15 cellular contexts compared by ENCODE assay signal in the genomic region with DNA sequence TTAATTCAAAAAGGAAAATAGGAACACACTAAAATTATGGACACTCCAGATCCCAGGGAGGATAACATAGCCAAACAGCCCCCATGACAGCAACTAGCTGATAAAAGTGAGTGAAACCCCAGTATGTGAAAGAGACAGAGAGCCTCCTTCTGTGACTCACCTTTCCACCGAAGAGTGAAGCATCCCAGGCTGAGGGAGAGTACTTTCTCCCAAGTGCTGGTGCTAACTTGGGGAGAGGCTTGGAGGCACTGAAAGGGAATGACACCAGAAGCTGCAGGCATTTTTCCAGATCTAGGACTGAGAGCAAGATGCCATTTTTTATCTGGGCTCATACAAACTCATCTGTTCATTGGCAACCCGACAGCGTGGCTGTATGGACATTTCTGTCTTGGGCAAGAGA.
DNase-seq lines count a peak whose midpoint lies in the region; ATAC-seq and TF ChIP-seq lines count a peak whose summit lies in the region.
"Had no signal": no experiment of that assay in that cellular context is flagged by ENCODE, and none has a peak within 500 bp of the region (broad histone marks: within the 10 kb centered on the region; RNA-seq: fewer than 3 reads in every experiment).

No MANE protein-coding gene starts in this region.

- H3K9me3 ChIP-seq in SK-N-SH (no peaks in the 10 kb centered on the region), osteoblast (ENCODE audit: low read depth, low read length) (no peaks in the 10 kb centered on the region)
- H3K9me3 ChIP-seq: BLaER1, Caco-2, HAP-1 had no signal

- no peak for TF ChIP-seq CTCF in SK-N-SH (IDR thresholded peaks at IDR 0.05)
- no peak for TF ChIP-seq CTCF in epithelial cell of esophagus (IDR thresholded peaks at IDR 0.05; ENCODE audit: insufficient read depth, low read depth, low read length, missing control alignments)
- TF ChIP-seq CTCF in neural crest cell (conservative IDR thresholded peaks at IDR 0.05), result no peak
- TF ChIP-seq CTCF in foreskin fibroblast (IDR thresholded peaks at IDR 0.05; ENCODE audit: low read depth, low read length), result no peak
- TF ChIP-seq CTCF in osteoblast (IDR thresholded peaks at IDR 0.05; ENCODE audit: extremely low read depth, low read depth, low read length), result no peak

- no peaks in the 10 kb centered on the region for H3K27me3 Mint-ChIP-seq in neural crest cell (ENCODE audit: low read depth)
- H3K27me3 Mint-ChIP-seq: CD8-positive, alpha-beta memory T cell had no signal

- no peak for DNase-seq in SK-N-SH
- peak; percentile 21 for DNase-seq in RPMI7951 (ENCODE audit: low read depth)
- DNase-seq in epithelial cell of esophagus (ENCODE audit: low read depth), result peak; percentile 29
- DNase-seq in neural crest cell (ENCODE audit: low read depth, low spot score), result no peak
- no peak for DNase-seq in foreskin fibroblast
- no peak for DNase-seq in osteoblast (ENCODE audit: insufficient read length, low spot score, missing footprints)
- no peak for DNase-seq in activated T-cell treated with anti-CD3 and anti-CD28 coated beads, Interleukin-2, amount 50 U/mL, for 1 hour
- DNase-seq: AML-193; Caco-2; CD8-positive, alpha-beta memory T cell; DND-41 had no signal

- H4K20me1 ChIP-seq in SK-N-SH (ENCODE audit: insufficient read depth) (no peaks in the 10 kb centered on the region), osteoblast (ENCODE audit: insufficient read depth, low read length) (no peaks in the 10 kb centered on the region)
- H4K20me1 ChIP-seq: BLaER1 had no signal

- 4% methylated on average over 3 of the region's 3 CpGs for WGBS in SK-N-SH (ENCODE audit: low lambda C conversion rate)

- no peak for TF ChIP-seq RAD21 in SK-N-SH (IDR thresholded peaks at IDR 0.05; ENCODE audit: low read length)

- no peak for TF ChIP-seq EP300 in SK-N-SH (IDR thresholded peaks at IDR 0.05; ENCODE audit: borderline replicate concordance in 1 of 2, low read depth in 1 of 2, low read length in 1 of 2)

- POLR2A ChIA-PET in SK-N-SH (lab: Yijun Ruan, JAX), result no interaction called here

- peak; percentile 27; the same call in 1 of the 3 replicates for ATAC-seq in SK-N-SH treated with all-trans-retinoic acid at 6 μM for 48 hours

- H2AFZ ChIP-seq in SK-N-SH (ENCODE audit: low read depth) (no peak overlapping the region), osteoblast (ENCODE audit: low read length) (no peak overlapping the region)

- H3K27ac ChIP-seq in SK-N-SH (ENCODE audit: low read depth in 2 of 2, low read length in 1 of 2) (no peak overlapping the region), osteoblast (ENCODE audit: low read depth, low read length) (no peak overlapping the region)
- H3K27ac ChIP-seq: 22Rv1, BLaER1 had no signal

- H3K36me3 ChIP-seq in SK-N-SH (replicated peaks in 1 of 2; ENCODE audit: control insufficient read depth in 1 of 2, insufficient read depth in 2 of 2, low read length in 1 of 2), result no peaks in the 10 kb centered on the region
- H3K36me3 ChIP-seq in osteoblast (ENCODE audit: insufficient read depth, low read length), result no peaks in the 10 kb centered on the region
- H3K36me3 ChIP-seq: BLaER1, HAP-1 had no signal

- H3K79me2 ChIP-seq in SK-N-SH (ENCODE audit: insufficient read depth), result no peaks in the 10 kb centered on the region
- no peaks in the 10 kb centered on the region for H3K79me2 ChIP-seq in osteoblast (ENCODE audit: insufficient read depth, low read length)

- H3K9me3 Mint-ChIP-seq in neural crest cell, result peaks cover 20% of the 10 kb centered on the region

- no peaks in the 10 kb centered on the region for H3F3A ChIP-seq in SK-N-SH (replicated peaks; ENCODE audit: insufficient read depth)

- H3K27me3 ChIP-seq in SK-N-SH (ENCODE audit: insufficient read depth) (no peaks in the 10 kb centered on the region; the same call in 1 of the 2 replicates), osteoblast (ENCODE audit: insufficient read depth, low read length) (no peaks in the 10 kb centered on the region)
- H3K27me3 ChIP-seq: BLaER1 had no signal

- H3K9me2 ChIP-seq in SK-N-SH, result no peaks in the 10 kb centered on the region

- H3K4me2 ChIP-seq in SK-N-SH, result no peak overlapping the region
- no peak overlapping the region for H3K4me2 ChIP-seq in osteoblast (ENCODE audit: insufficient read depth, low read length)
- H3K4me2 ChIP-seq: BLaER1 had no signal

- H3K36me3 Mint-ChIP-seq in neural crest cell (ENCODE audit: low read depth), result peaks cover 4% of the 10 kb centered on the region
- H3K36me3 Mint-ChIP-seq: CD8-positive, alpha-beta memory T cell had no signal

- H3K4me1 ChIP-seq in SK-N-SH (ENCODE audit: control insufficient read depth in 1 of 2, insufficient read depth in 2 of 2, low read depth in 1 of 2, low read length in 1 of 2) (no peaks in the 10 kb centered on the region), osteoblast (ENCODE audit: insufficient read depth, low read length) (no peaks in the 10 kb centered on the region)
- H3K4me1 ChIP-seq: BLaER1, Caco-2, HAP-1 had no signal

- no peak overlapping the region for H3K9ac ChIP-seq in SK-N-SH
- H3K9ac ChIP-seq: BLaER1 had no signal

- no peaks in the 10 kb centered on the region for H3K4me1 Mint-ChIP-seq in neural crest cell
- H3K4me1 Mint-ChIP-seq: CD8-positive, alpha-beta memory T cell had no signal

- H3K4me3 Mint-ChIP-seq in neural crest cell, result no peak overlapping the region
- H3K4me3 Mint-ChIP-seq: CD8-positive, alpha-beta memory T cell had no signal

- H3K27ac Mint-ChIP-seq in neural crest cell (ENCODE audit: unreplicated experiment), result peak overlapping the region; percentile 19
- H3K27ac Mint-ChIP-seq: CD8-positive, alpha-beta memory T cell had no signal

- H3K4me3 ChIP-seq in SK-N-SH (ENCODE audit: low read depth in 2 of 2, low read length in 1 of 2) (no peak overlapping the region), epithelial cell of esophagus (ENCODE audit: low read length) (no peak overlapping the region), foreskin fibroblast (ENCODE audit: low read depth in 1 of 2, low read length in 2 of 2) (no peak overlapping the region), osteoblast (ENCODE audit: insufficient read depth, low read length) (no peak overlapping the region)
- H3K4me3 ChIP-seq: BLaER1, HAP-1 had no signal

- CTCF ChIA-PET in SK-N-SH (lab: Yijun Ruan, JAX), result no interaction called here

TF ChIP-seq in SK-N-SH treated with all-trans-retinoic acid at 6 μM for 48 hours, 23 proteins besides CTCF, POLR2A, EP300 and RAD21 (continues in another document):
- TF ChIP-seq TCF4 (CRISPR knock-in tag; IDR thresholded peaks at IDR 0.05; ENCODE audit: borderline replicate concordance), result no peak
- no peak for TF ChIP-seq TOX (CRISPR knock-in tag; IDR thresholded peaks at IDR 0.05; ENCODE audit: borderline replicate concordance)
- no peak for TF ChIP-seq RARB (CRISPR knock-in tag; IDR thresholded peaks at IDR 0.05)
- TF ChIP-seq OSR1 (CRISPR knock-in tag; IDR thresholded peaks at IDR 0.05), result no peak
- TF ChIP-seq, protein P1, sequence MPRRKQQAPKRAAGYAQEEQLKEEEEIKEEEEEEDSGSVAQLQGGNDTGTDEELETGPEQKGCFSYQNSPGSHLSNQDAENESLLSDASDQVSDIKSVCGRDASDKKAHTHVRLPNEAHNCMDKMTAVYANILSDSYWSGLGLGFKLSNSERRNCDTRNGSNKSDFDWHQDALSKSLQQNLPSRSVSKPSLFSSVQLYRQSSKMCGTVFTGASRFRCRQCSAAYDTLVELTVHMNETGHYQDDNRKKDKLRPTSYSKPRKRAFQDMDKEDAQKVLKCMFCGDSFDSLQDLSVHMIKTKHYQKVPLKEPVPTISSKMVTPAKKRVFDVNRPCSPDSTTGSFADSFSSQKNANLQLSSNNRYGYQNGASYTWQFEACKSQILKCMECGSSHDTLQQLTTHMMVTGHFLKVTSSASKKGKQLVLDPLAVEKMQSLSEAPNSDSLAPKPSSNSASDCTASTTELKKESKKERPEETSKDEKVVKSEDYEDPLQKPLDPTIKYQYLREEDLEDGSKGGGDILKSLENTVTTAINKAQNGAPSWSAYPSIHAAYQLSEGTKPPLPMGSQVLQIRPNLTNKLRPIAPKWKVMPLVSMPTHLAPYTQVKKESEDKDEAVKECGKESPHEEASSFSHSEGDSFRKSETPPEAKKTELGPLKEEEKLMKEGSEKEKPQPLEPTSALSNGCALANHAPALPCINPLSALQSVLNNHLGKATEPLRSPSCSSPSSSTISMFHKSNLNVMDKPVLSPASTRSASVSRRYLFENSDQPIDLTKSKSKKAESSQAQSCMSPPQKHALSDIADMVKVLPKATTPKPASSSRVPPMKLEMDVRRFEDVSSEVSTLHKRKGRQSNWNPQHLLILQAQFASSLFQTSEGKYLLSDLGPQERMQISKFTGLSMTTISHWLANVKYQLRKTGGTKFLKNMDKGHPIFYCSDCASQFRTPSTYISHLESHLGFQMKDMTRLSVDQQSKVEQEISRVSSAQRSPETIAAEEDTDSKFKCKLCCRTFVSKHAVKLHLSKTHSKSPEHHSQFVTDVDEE (CRISPR knock-in tag; IDR thresholded peaks at IDR 0.05), result no peak
- no peak for TF ChIP-seq ESRRG (CRISPR knock-in tag; IDR thresholded peaks at IDR 0.05)

TF ChIP-seq in SK-N-SH, 30 proteins besides CTCF, POLR2A, EP300 and RAD21 (continues in another document):
- no peak for TF ChIP-seq ELF1 (IDR thresholded peaks at IDR 0.05)
- TF ChIP-seq RXRA (IDR thresholded peaks at IDR 0.05; ENCODE audit: borderline replicate concordance, low read depth), result no peak
- TF ChIP-seq, protein P2, sequence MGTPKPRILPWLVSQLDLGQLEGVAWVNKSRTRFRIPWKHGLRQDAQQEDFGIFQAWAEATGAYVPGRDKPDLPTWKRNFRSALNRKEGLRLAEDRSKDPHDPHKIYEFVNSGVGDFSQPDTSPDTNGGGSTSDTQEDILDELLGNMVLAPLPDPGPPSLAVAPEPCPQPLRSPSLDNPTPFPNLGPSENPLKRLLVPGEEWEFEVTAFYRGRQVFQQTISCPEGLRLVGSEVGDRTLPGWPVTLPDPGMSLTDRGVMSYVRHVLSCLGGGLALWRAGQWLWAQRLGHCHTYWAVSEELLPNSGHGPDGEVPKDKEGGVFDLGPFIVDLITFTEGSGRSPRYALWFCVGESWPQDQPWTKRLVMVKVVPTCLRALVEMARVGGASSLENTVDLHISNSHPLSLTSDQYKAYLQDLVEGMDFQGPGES (IDR thresholded peaks at IDR 0.05; ENCODE audit: low read depth, low read length), result no peak
- no peak for TF ChIP-seq USF1 (IDR thresholded peaks at IDR 0.05; ENCODE audit: borderline replicate concordance, low read depth)
- TF ChIP-seq RFX5 (IDR thresholded peaks at IDR 0.05; ENCODE audit: low read length), result no peak
- no peak for TF ChIP-seq EZH2phosphoT487 (IDR thresholded peaks at IDR 0.05; ENCODE audit: borderline replicate concordance, low read depth)
- TF ChIP-seq RCOR1 (IDR thresholded peaks at IDR 0.05; ENCODE audit: low read length), result no peak
- TF ChIP-seq CHD2 (IDR thresholded peaks at IDR 0.05; ENCODE audit: low read length, partially characterized antibody), result no peak
- TF ChIP-seq TAF1 (IDR thresholded peaks at IDR 0.05; ENCODE audit: borderline replicate concordance, low read depth, low read length), result no peak

Comparison
In these comparisons a context has a peak if more than half of its experiments do, and no peak if none do; other contexts are left out.
1. DNase-seq: peak in RPMI7951 (single experiment) and epithelial cell of esophagus (single experiment); none in SK-N-SH (single experiment), neural crest cell (single experiment), foreskin fibroblast (0 of 2), osteoblast (single experiment) and activated T-cell treated with anti-CD3 and anti-CD28 coated beads, Interleukin-2, amount 50 U/mL, for 1 hour (single experiment).